ENCODE assay signal across 8 cellular contexts in the genomic region with DNA sequence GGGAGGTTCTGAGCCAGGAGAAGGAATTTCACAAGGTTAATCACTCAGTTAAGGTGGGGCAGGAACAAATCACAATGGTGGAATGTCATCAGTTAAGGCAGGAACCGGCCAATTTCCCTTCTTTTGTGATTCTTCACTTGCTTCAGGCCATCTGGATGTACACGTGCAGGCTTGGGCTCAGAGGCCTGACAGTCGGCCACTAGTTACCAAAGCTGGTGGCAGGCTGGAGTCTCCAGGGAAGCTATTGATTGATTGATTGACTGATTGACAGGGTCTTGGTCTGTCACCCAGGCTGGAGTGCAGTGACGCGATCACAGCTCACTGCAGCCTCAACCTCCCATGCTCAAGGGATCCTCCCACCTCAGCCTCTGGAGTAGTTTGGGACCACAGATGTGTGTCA. TPM values are rescaled to one million over a fixed set of nuclear protein-coding genes. Genes with fewer than 3 reads are reported as not detected.
DNase-seq lines count a peak whose midpoint lies in the region; ATAC-seq and TF ChIP-seq lines count a peak whose summit lies in the region.
"Not testable (repeated sequence)": the region's sequence is repeated elsewhere in the genome, so short reads cannot be mapped to it uniquely, and the experiment has no call there.

No MANE protein-coding gene starts in this region.

- TF ChIP-seq CTCF in dorsolateral prefrontal cortex (IDR thresholded peaks at IDR 0.05 in 54 of 56, conservative IDR thresholded peaks at IDR 0.05 in 2 of 56; ENCODE audit: low read depth in 1 of 56, partially characterized antibody in 56 of 56); left ventricle myocardium inferior (IDR thresholded peaks at IDR 0.05; ENCODE audit: borderline replicate concordance); nephron (IDR thresholded peaks at IDR 0.05; ENCODE audit: unreplicated experiment in 3 of 3): not testable (repeated sequence)

- intact Hi-C loops in dorsolateral prefrontal cortex (cut with DNase I) = loop anchor here (1.0 to 2.0 kb wide), 2 partner anchors 35 to 36 kb away; a partner anchor contains a TSS
- intact Hi-C loops in left ventricle myocardium inferior (cut with micrococcal nuclease) = not testable (repeated sequence)

- not testable (repeated sequence) for H3K4me3 ChIP-seq in BLaER1
- H3K4me3 ChIP-seq in dorsolateral prefrontal cortex = peak overlapping the region; percentile 62 to 100 (median 97)
- H3K4me3 ChIP-seq in left ventricle myocardium inferior = peak overlapping the region; percentile 88

- peak overlapping the region; percentile 96 for H3K4me3 Mint-ChIP-seq in T-helper 2 cell treated with Interferon-gamma antibody and Interleukin-4, amounts not matched to agents 5 μg/mL and 100 μg/mL, for 36 hours
- H3K4me3 Mint-ChIP-seq in nephron = peak overlapping the region; percentile 97 to 99 (median 98)
- peak overlapping the region; percentile 97 to 98 for H3K4me3 Mint-ChIP-seq in stimulated activated naive B cell treated with anti-CD40 and anti-IgM and Interleukin-4, amounts not matched to agents 10 μg/mL and 1 μg/mL and 100 μg/mL, for 72 hours

- not testable (repeated sequence) for H3K36me3 ChIP-seq in BLaER1, left ventricle myocardium inferior

- H3K27me3 ChIP-seq in BLaER1; dorsolateral prefrontal cortex; left ventricle myocardium inferior (ENCODE audit: low read depth): not testable (repeated sequence)

- not testable (repeated sequence) for H3K9me3 Mint-ChIP-seq in T-helper 2 cell treated with Interferon-gamma antibody and Interleukin-4, amounts not matched to agents 5 μg/mL and 100 μg/mL, for 36 hours; activated naive CD4-positive, alpha-beta T cell treated with anti-CD3 and anti-CD28 coated beads, Interleukin-2, amount 50 U/mL, for 72 hours; nephron; stimulated activated naive B cell treated with anti-CD40 and anti-IgM and Interleukin-4, amounts not matched to agents 10 μg/mL and 1 μg/mL and 100 μg/mL, for 72 hours

- H3K9ac ChIP-seq in BLaER1 = not testable (repeated sequence)

- ATAC-seq in activated naive CD4-positive, alpha-beta T cell treated with anti-CD3 and anti-CD28 coated beads, Interleukin-2, amount 50 U/mL, for 72 hours; stimulated activated naive B cell treated with anti-CD40 and anti-IgM and Interleukin-4, amounts not matched to agents 10 μg/mL and 1 μg/mL and 100 μg/mL, for 72 hours (replicated peaks): not testable (repeated sequence)

- H3K36me3 Mint-ChIP-seq in T-helper 2 cell treated with Interferon-gamma antibody and Interleukin-4, amounts not matched to agents 5 μg/mL and 100 μg/mL, for 36 hours (ENCODE audit: low read depth); nephron (ENCODE audit: low read depth); stimulated activated naive B cell treated with anti-CD40 and anti-IgM and Interleukin-4, amounts not matched to agents 10 μg/mL and 1 μg/mL and 100 μg/mL, for 72 hours: not testable (repeated sequence)
- H3K36me3 Mint-ChIP-seq in activated naive CD4-positive, alpha-beta T cell treated with anti-CD3 and anti-CD28 coated beads, Interleukin-2, amount 50 U/mL, for 72 hours = peaks cover 7 to 15% of the 10 kb centered on the region in 2 donors

- peak; percentile 29 for DNase-seq in HT-29 (ENCODE audit: low spot score)
- not testable (repeated sequence) for DNase-seq in T-helper 2 cell treated with Interferon-gamma antibody and Interleukin-4, amounts not matched to agents 5 μg/mL and 100 μg/mL, for 36 hours (ENCODE audit: low spot score); activated naive CD4-positive, alpha-beta T cell treated with anti-CD3 and anti-CD28 coated beads, Interleukin-2, amount 50 U/mL, for 72 hours (ENCODE audit: low spot score in 2 of 2); left ventricle myocardium inferior; stimulated activated naive B cell treated with anti-CD40 and anti-IgM and Interleukin-4, amounts not matched to agents 10 μg/mL and 1 μg/mL and 100 μg/mL, for 72 hours
- DNase-seq in dorsolateral prefrontal cortex = peak in 4 of 10 donors; percentile 11 to 38 (median 28)

- not testable (repeated sequence) for H3K27me3 Mint-ChIP-seq in T-helper 2 cell treated with Interferon-gamma antibody and Interleukin-4, amounts not matched to agents 5 μg/mL and 100 μg/mL, for 36 hours (ENCODE audit: low read depth); nephron (ENCODE audit: low read depth); stimulated activated naive B cell treated with anti-CD40 and anti-IgM and Interleukin-4, amounts not matched to agents 10 μg/mL and 1 μg/mL and 100 μg/mL, for 72 hours

- not testable (repeated sequence) for H3K27ac ChIP-seq in BLaER1; left ventricle myocardium inferior (replicated peaks)
- H3K27ac ChIP-seq in dorsolateral prefrontal cortex = peak overlapping the region in 27 of 59 donors; percentile 11 to 95 (median 83)

- not testable (repeated sequence) for H3K9me3 ChIP-seq in BLaER1; left ventricle myocardium inferior (replicated peaks)

- peaks cover 21% of the 10 kb centered on the region for H3K4me1 Mint-ChIP-seq in T-helper 2 cell treated with Interferon-gamma antibody and Interleukin-4, amounts not matched to agents 5 μg/mL and 100 μg/mL, for 36 hours (ENCODE audit: low read depth)
- peaks cover 30% of the 10 kb centered on the region for H3K4me1 Mint-ChIP-seq in nephron
- peaks cover 18 to 36% of the 10 kb centered on the region in 2 donors for H3K4me1 Mint-ChIP-seq in stimulated activated naive B cell treated with anti-CD40 and anti-IgM and Interleukin-4, amounts not matched to agents 10 μg/mL and 1 μg/mL and 100 μg/mL, for 72 hours

- H3K27ac Mint-ChIP-seq in T-helper 2 cell treated with Interferon-gamma antibody and Interleukin-4, amounts not matched to agents 5 μg/mL and 100 μg/mL, for 36 hours = peak overlapping the region; percentile 94
- H3K27ac Mint-ChIP-seq in activated naive CD4-positive, alpha-beta T cell treated with anti-CD3 and anti-CD28 coated beads, Interleukin-2, amount 50 U/mL, for 72 hours = peak overlapping the region; percentile 83 to 92
- peak overlapping the region; percentile 37 to 88 (median 67) for H3K27ac Mint-ChIP-seq in nephron
- peak overlapping the region; percentile 94 for H3K27ac Mint-ChIP-seq in stimulated activated naive B cell treated with anti-CD40 and anti-IgM and Interleukin-4, amounts not matched to agents 10 μg/mL and 1 μg/mL and 100 μg/mL, for 72 hours

- peaks cover 21% of the 10 kb centered on the region for H3K4me1 ChIP-seq in BLaER1
- H3K4me1 ChIP-seq in left ventricle myocardium inferior = peaks cover 50% of the 10 kb centered on the region

- H3K4me2 ChIP-seq in BLaER1 = peak overlapping the region; percentile 36; the same call in 1 of the 2 replicates

- peaks cover 10% of the 10 kb centered on the region; the same call in 1 of the 2 replicates for H4K20me1 ChIP-seq in BLaER1

RNA-seq across cellular contexts. Expression of a gene that starts 0.9 kb away (rescaled TPM):
- 33.1 and 35.5 TPM in 2 replicates for total RNA-seq in HT-29 (2014; rRNA removed; shearing (Covaris generic))
- 10 to 100 TPM; 50.3 to 61.5 TPM for total RNA-seq in activated naive CD4-positive, alpha-beta T cell treated with anti-CD3 and anti-CD28 coated beads, Interleukin-2, amount 50 U/mL, for 72 hours
- total RNA-seq in dorsolateral prefrontal cortex (100 to 1,000 TPM in 15 of 120 experiments, 10 to 100 TPM in 105; 33.6 to 119 (median 82.7) TPM), left ventricle myocardium inferior (160 TPM)

RNA-seq across cellular contexts. Expression of a gene that starts 35.5 kb away (rescaled TPM):
- 24.7 and 28.0 TPM in 2 replicates for total RNA-seq in HT-29 (2014; rRNA removed; shearing (Covaris generic))
- 10 to 100 TPM; 17.2 to 41.8 TPM for total RNA-seq in activated naive CD4-positive, alpha-beta T cell treated with anti-CD3 and anti-CD28 coated beads, Interleukin-2, amount 50 U/mL, for 72 hours
- total RNA-seq in dorsolateral prefrontal cortex (10 to 100 TPM in 4 of 120 experiments, 1 to 10 TPM in 116; 4.3 to 11.9 (median 6.7) TPM), left ventricle myocardium inferior (13.2 TPM)
